Comparison of ENCODE assay signal across 10 cellular contexts in the genomic region with DNA sequence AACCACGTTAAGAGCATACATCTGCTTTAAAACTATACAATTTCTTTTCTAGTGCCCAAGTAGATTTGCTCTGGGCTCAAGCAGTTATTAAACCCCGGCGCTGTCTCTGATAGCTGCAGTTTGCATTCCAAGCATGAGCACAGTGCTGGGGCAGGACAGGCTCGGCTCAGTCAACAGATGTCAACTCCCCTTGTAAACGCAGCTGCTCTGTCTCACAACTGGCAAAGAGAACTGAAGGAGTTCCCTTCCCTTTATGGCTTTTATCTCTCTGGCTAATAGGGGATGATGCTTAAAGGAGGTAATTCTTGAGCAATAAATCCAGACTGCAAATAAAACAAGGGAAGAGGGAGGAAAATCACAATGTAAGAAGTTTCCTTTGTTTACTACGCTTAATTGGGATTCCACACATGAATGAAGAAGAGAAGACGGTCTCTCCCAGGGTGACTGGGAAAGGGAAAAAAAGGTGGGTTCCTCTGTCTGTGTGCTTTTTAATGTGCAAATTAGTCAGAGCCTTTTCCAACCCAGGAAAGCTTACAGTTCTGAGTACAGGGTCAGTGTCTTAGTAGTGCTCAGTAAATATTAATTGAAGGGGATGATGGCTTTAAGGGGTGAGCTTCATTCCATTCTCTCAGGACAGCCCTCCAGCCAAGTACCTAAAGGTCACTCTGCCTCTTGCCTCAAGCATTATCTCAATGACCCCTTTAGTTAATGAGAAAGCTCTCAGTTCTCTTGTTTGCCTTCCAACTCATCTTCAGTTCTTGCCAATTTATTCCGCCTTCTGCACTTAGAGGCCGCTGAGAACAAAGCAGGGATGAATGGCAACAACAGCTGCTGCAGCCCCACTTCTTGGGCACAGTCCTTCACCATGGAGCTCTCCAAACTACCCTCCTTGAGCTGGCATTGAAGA.
A peak's percentile ranks its signal among the peaks of the same experiment; 100 is the strongest.
DNase-seq lines count a peak whose midpoint lies in the region; ATAC-seq and TF ChIP-seq lines count a peak whose summit lies in the region.
"Had no signal": no experiment of that assay in that cellular context is flagged by ENCODE, and none has a peak within 500 bp of the region (broad histone marks: within the 10 kb centered on the region; RNA-seq: fewer than 3 reads in every experiment).

No MANE protein-coding gene starts in this region.

- no peaks in the 10 kb centered on the region for H3K36me3 ChIP-seq in Caco-2 (ENCODE audit: control insufficient read depth, insufficient read depth, low read length)
- H3K36me3 ChIP-seq in osteoblast (ENCODE audit: insufficient read depth, low read length) = no peaks in the 10 kb centered on the region
- H3K36me3 ChIP-seq: tibial artery had no signal

- H4K20me1 ChIP-seq in osteoblast (ENCODE audit: insufficient read depth, low read length) = no peaks in the 10 kb centered on the region

- H3K27ac ChIP-seq in osteoblast (ENCODE audit: low read depth, low read length) = no peak overlapping the region
- H3K27ac ChIP-seq: skin epidermis, tibial artery had no signal

- H3K4me3 ChIP-seq in Caco-2 (ENCODE audit: low read depth, low read length) (no peak overlapping the region), osteoblast (ENCODE audit: insufficient read depth, low read length) (no peak overlapping the region)
- H3K4me3 ChIP-seq: skin epidermis, tibial artery had no signal

- CTCF ChIA-PET in Caco-2 (lab: Charles Lee) = interaction anchor here (0.9 kb wide), 1 partner anchor 156 kb away, joined by 3 read pairs; the partner anchor contains the start of gene JADE1

- TF ChIP-seq CTCF in Caco-2 (IDR thresholded peaks at IDR 0.05; ENCODE audit: insufficient read depth in 1 of 2, low read depth in 1 of 2, low read length in 1 of 2, severe bottlenecking in 1 of 2, unreplicated experiment in 1 of 2) = no peak
- TF ChIP-seq CTCF in glutamatergic neuron (IDR thresholded peaks at IDR 0.05; ENCODE audit: partially characterized antibody, unreplicated experiment) = no peak
- TF ChIP-seq CTCF in osteoblast (IDR thresholded peaks at IDR 0.05; ENCODE audit: extremely low read depth, low read depth, low read length) = no peak

- peak overlapping the region; percentile 73 for H3K27ac Mint-ChIP-seq in Caco-2 (ENCODE audit: unreplicated experiment)
- peak overlapping the region; percentile 90 for H3K27ac Mint-ChIP-seq in glutamatergic neuron (ENCODE audit: unreplicated experiment)
- H3K27ac Mint-ChIP-seq in stimulated activated memory B cell treated with anti-CD40 and anti-IgM and Interleukin-4, amounts not matched to agents 10 μg/mL and 1 μg/mL and 100 μg/mL, for 72 hours = no peak overlapping the region

- no TSS peak for BruUV-seq in Caco-2 (replicated peaks; lab: Mats Ljungman, UMichigan)

- H3K9me3 Mint-ChIP-seq in Caco-2 (ENCODE audit: unreplicated experiment) = no peaks in the 10 kb centered on the region
- peaks cover 2% of the 10 kb centered on the region for H3K9me3 Mint-ChIP-seq in glutamatergic neuron (ENCODE audit: unreplicated experiment)
- peaks cover 4% of the 10 kb centered on the region for H3K9me3 Mint-ChIP-seq in stimulated activated memory B cell treated with anti-CD40 and anti-IgM and Interleukin-4, amounts not matched to agents 10 μg/mL and 1 μg/mL and 100 μg/mL, for 72 hours

- H3K4me1 ChIP-seq in Caco-2 = peaks cover 54% of the 10 kb centered on the region
- peaks cover 8% of the 10 kb centered on the region for H3K4me1 ChIP-seq in osteoblast (ENCODE audit: insufficient read depth, low read length)

- POLR2A ChIA-PET in Caco-2 (lab: Charles Lee) = interaction anchor here (1.0 kb wide), 1 partner anchor 159 kb away, joined by 4 read pairs; no protein-coding TSS in a partner anchor

- no peaks in the 10 kb centered on the region for H3K27me3 ChIP-seq in Caco-2 (replicated peaks; ENCODE audit: control insufficient read depth, insufficient read depth, low read length)
- no peaks in the 10 kb centered on the region for H3K27me3 ChIP-seq in osteoblast (ENCODE audit: insufficient read depth, low read length)
- H3K27me3 ChIP-seq: tibial artery had no signal

- H3K4me3 Mint-ChIP-seq in Caco-2 (ENCODE audit: unreplicated experiment) (peak overlapping the region; percentile 54), glutamatergic neuron (ENCODE audit: unreplicated experiment) (no peak overlapping the region)
- H3K4me3 Mint-ChIP-seq in stimulated activated memory B cell treated with anti-CD40 and anti-IgM and Interleukin-4, amounts not matched to agents 10 μg/mL and 1 μg/mL and 100 μg/mL, for 72 hours = no peak overlapping the region

- peaks cover 20% of the 10 kb centered on the region for H3K9me3 ChIP-seq in Caco-2
- H3K9me3 ChIP-seq in osteoblast (ENCODE audit: low read depth, low read length) = no peaks in the 10 kb centered on the region
- H3K9me3 ChIP-seq: tibial artery had no signal

- no peaks in the 10 kb centered on the region for H3K79me2 ChIP-seq in osteoblast (ENCODE audit: insufficient read depth, low read length)

- no peaks in the 10 kb centered on the region for H3K27me3 Mint-ChIP-seq in Caco-2 (ENCODE audit: insufficient read depth, unreplicated experiment)
- H3K27me3 Mint-ChIP-seq in glutamatergic neuron (ENCODE audit: unreplicated experiment) = peaks cover 3% of the 10 kb centered on the region
- H3K27me3 Mint-ChIP-seq in stimulated activated memory B cell treated with anti-CD40 and anti-IgM and Interleukin-4, amounts not matched to agents 10 μg/mL and 1 μg/mL and 100 μg/mL, for 72 hours = peaks cover 20% of the 10 kb centered on the region

- no peak overlapping the region for H2AFZ ChIP-seq in osteoblast (ENCODE audit: low read length)

- intact Hi-C loops in Caco-2 (cut with micrococcal nuclease; ENCODE audit: unreplicated experiment) = loop anchor here (1.0 to 5.0 kb wide), 4 partner anchors 63 to 366 kb away; partner anchors contain the start of gene PGRMC2

- H3K4me1 Mint-ChIP-seq in Caco-2 (ENCODE audit: low read depth, unreplicated experiment) = peaks cover 26% of the 10 kb centered on the region
- H3K4me1 Mint-ChIP-seq in glutamatergic neuron (ENCODE audit: low read depth, unreplicated experiment) = peaks cover 8% of the 10 kb centered on the region
- H3K4me1 Mint-ChIP-seq in stimulated activated memory B cell treated with anti-CD40 and anti-IgM and Interleukin-4, amounts not matched to agents 10 μg/mL and 1 μg/mL and 100 μg/mL, for 72 hours = peaks cover 12% of the 10 kb centered on the region

- peak; percentile 79 to 93 for DNase-seq in Caco-2
- DNase-seq in NCI-H510A (lab: John Stamatoyannopoulos, UW) = peak; percentile 19
- DNase-seq in glutamatergic neuron = no peak
- DNase-seq in osteoblast (ENCODE audit: insufficient read length, low spot score, missing footprints) = peak; percentile 67
- no peak for DNase-seq in NCI-H146 (lab: John Stamatoyannopoulos, UW)
- DNase-seq in CD1c-positive myeloid dendritic cell (ENCODE audit: extremely low spot score) = no peak
- no peak for DNase-seq in stimulated activated CD4-positive, alpha-beta T cell treated with anti-CD3 and anti-CD28 coated beads, Interleukin-4, amount 100 ng/mL, for 24 hours

- no peak for ATAC-seq in stimulated activated memory B cell treated with anti-CD40 and anti-IgM and Interleukin-4, amounts not matched to agents 10 μg/mL and 1 μg/mL and 100 μg/mL, for 72 hours

- H3K36me3 Mint-ChIP-seq in Caco-2 (ENCODE audit: insufficient read depth, unreplicated experiment) = peaks cover 6% of the 10 kb centered on the region
- H3K36me3 Mint-ChIP-seq in glutamatergic neuron (ENCODE audit: unreplicated experiment) = peaks cover 7% of the 10 kb centered on the region
- no peaks in the 10 kb centered on the region for H3K36me3 Mint-ChIP-seq in stimulated activated memory B cell treated with anti-CD40 and anti-IgM and Interleukin-4, amounts not matched to agents 10 μg/mL and 1 μg/mL and 100 μg/mL, for 72 hours

- H3K4me2 ChIP-seq in osteoblast (ENCODE audit: insufficient read depth, low read length) = no peak overlapping the region

Comparison
In these comparisons a context has a peak if more than half of its experiments do, and no peak if none do; other contexts are left out.
1. DNase-seq: peak in Caco-2 (2 of 2), NCI-H510A (single experiment) and osteoblast (single experiment); none in glutamatergic neuron (single experiment), NCI-H146 (single experiment), CD1c-positive myeloid dendritic cell (single experiment) and stimulated activated CD4-positive, alpha-beta T cell treated with anti-CD3 and anti-CD28 coated beads, Interleukin-4, amount 100 ng/mL, for 24 hours (single experiment).